Comparison of ENCODE assay signal across 1 cellular context in the genomic region with DNA sequence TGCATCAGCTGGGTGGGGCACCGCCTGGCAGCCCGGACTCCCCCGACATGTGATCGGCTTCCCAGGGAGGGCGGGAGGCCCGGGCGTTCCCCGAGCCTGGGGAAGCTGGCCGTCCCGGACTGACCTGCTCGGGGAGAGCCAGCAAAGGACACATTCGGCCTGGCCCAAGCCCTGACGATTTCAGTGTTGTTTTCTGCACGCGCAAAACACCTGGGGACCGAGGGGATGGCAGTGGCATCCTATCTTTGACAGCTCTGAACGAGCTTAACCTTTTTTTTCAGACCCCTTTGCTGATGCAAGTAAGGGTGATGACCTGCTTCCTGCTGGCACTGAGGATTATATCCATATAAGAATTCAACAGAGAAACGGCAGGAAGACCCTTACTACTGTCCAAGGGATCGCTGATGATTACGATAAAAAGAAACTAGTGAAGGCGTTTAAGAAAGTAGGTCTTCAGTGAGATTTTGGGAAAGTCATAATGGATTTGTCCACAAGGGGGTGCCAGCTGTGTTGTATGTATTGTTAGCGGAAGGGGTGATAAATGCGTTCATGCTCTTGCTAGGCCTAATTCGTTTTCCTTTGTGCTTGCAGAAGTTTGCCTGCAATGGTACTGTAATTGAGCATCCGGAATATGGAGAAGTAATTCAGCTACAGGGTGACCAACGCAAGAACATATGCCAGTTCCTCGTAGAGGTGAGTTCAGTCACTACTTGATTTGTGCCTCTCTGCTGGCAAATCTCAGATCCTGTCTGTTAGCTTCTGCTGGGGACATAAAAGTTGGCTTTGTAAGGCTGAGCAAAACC.
TF ChIP-seq lines count a peak whose summit lies in the region.

No MANE protein-coding gene starts in this region.

TF ChIP-seq in HepG2, 621 proteins besides CTCF, POLR2A, EP300 and RAD21 (continued from another document and continues in another):
- TF ChIP-seq, protein P1, sequence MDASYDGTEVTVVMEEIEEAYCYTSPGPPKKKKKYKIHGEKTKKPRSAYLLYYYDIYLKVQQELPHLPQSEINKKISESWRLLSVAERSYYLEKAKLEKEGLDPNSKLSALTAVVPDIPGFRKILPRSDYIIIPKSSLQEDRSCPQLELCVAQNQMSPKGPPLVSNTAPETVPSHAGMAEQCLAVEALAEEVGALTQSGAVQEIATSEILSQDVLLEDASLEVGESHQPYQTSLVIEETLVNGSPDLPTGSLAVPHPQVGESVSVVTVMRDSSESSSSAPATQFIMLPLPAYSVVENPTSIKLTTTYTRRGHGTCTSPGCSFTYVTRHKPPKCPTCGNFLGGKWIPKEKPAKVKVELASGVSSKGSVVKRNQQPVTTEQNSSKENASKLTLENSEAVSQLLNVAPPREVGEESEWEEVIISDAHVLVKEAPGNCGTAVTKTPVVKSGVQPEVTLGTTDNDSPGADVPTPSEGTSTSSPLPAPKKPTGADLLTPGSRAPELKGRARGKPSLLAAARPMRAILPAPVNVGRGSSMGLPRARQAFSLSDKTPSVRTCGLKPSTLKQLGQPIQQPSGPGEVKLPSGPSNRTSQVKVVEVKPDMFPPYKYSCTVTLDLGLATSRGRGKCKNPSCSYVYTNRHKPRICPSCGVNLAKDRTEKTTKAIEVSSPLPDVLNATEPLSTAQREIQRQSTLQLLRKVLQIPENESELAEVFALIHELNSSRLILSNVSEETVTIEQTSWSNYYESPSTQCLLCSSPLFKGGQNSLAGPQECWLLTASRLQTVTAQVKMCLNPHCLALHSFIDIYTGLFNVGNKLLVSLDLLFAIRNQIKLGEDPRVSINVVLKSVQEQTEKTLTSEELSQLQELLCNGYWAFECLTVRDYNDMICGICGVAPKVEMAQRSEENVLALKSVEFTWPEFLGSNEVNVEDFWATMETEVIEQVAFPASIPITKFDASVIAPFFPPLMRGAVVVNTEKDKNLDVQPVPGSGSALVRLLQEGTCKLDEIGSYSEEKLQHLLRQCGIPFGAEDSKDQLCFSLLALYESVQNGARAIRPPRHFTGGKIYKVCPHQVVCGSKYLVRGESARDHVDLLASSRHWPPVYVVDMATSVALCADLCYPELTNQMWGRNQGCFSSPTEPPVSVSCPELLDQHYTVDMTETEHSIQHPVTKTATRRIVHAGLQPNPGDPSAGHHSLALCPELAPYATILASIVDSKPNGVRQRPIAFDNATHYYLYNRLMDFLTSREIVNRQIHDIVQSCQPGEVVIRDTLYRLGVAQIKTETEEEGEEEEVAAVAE (CRISPR knock-in tag; IDR thresholded peaks at IDR 0.05; ENCODE audit: borderline replicate concordance), result no peak
- TF ChIP-seq ZNF720 (CRISPR knock-in tag; IDR thresholded peaks at IDR 0.05) (0 out of 2 replicates have a peak, but pooled peaks have one; percentile 45), SRSF1 (optimal IDR thresholded peaks at IDR 0.05; ENCODE audit: low read depth, low read length) (no peak), ZNF512B (CRISPR knock-in tag; IDR thresholded peaks at IDR 0.05; ENCODE audit: borderline replicate concordance) (no peak), BATF2 (CRISPR knock-in tag; IDR thresholded peaks at IDR 0.05) (0 out of 2 replicates have a peak, but pooled peaks have one; percentile 26), ZNF317 (CRISPR knock-in tag; IDR thresholded peaks at IDR 0.05) (no peak), ZFP36 (IDR thresholded peaks at IDR 0.05; ENCODE audit: borderline replicate concordance, low read depth, low read length, partially characterized antibody) (no peak), KDM5A (IDR thresholded peaks at IDR 0.05; ENCODE audit: borderline replicate concordance, low read length) (peak; percentile 94), ZNF790 (CRISPR knock-in tag; IDR thresholded peaks at IDR 0.05; ENCODE audit: borderline replicate concordance) (no peak), EHMT2 (IDR thresholded peaks at IDR 0.05; ENCODE audit: borderline replicate concordance, low read depth, low read length) (no peak), ZNF180 (CRISPR knock-in tag; IDR thresholded peaks at IDR 0.05; ENCODE audit: borderline replicate concordance, low read depth) (0 out of 2 replicates have a peak, but pooled peaks have one; percentile 74), ZNF337 (CRISPR knock-in tag; IDR thresholded peaks at IDR 0.05; ENCODE audit: borderline replicate concordance, low read depth) (no peak), U2AF1 (optimal IDR thresholded peaks at IDR 0.05; ENCODE audit: low read depth, low read length) (no peak), MAFF (IDR thresholded peaks at IDR 0.05; ENCODE audit: low read depth, low read length) (no peak), CCDC6 (CRISPR knock-in tag; IDR thresholded peaks at IDR 0.05) (no peak), ZNF776 (CRISPR knock-in tag; IDR thresholded peaks at IDR 0.05) (0 out of 2 replicates have a peak, but pooled peaks have one; percentile 21), ZNF83 (CRISPR knock-in tag; IDR thresholded peaks at IDR 0.05; ENCODE audit: borderline replicate concordance) (no peak; the same call in 1 of the 2 replicates), FOXP1 (IDR thresholded peaks at IDR 0.05) (no peak), FOXP1 (CRISPR knock-in tag; IDR thresholded peaks at IDR 0.05) (no peak), NCOA5 (CRISPR knock-in tag; IDR thresholded peaks at IDR 0.05) (no peak), HDAC6 (IDR thresholded peaks at IDR 0.05; ENCODE audit: low read depth, low read length) (no peak), ZNF496 (CRISPR knock-in tag; IDR thresholded peaks at IDR 0.05; ENCODE audit: insufficient replicate concordance) (no peak), TBP (CRISPR knock-in tag; IDR thresholded peaks at IDR 0.05) (0 out of 2 replicates have a peak, but pooled peaks have one; percentile 35), NFYC (CRISPR knock-in tag; IDR thresholded peaks at IDR 0.05) (no peak), ATAD3A (CRISPR knock-in tag; IDR thresholded peaks at IDR 0.05) (no peak), NR2F2 (IDR thresholded peaks at IDR 0.05; ENCODE audit: borderline replicate concordance, low read depth) (no peak), PHF8 (CRISPR knock-in tag; IDR thresholded peaks at IDR 0.05) (no peak), ZBTB44 (CRISPR knock-in tag; IDR thresholded peaks at IDR 0.05) (no peak), TARDBP (CRISPR knock-in tag; IDR thresholded peaks at IDR 0.05) (peak; percentile 41), ZNF563 (CRISPR knock-in tag; IDR thresholded peaks at IDR 0.05) (no peak), ZNF589 (CRISPR knock-in tag; conservative IDR thresholded peaks at IDR 0.05) (no peak), PRPF4 (IDR thresholded peaks at IDR 0.05; ENCODE audit: low read depth, low read length, poor library complexity, severe bottlenecking) (no peak)
- TF ChIP-seq, protein P2, sequence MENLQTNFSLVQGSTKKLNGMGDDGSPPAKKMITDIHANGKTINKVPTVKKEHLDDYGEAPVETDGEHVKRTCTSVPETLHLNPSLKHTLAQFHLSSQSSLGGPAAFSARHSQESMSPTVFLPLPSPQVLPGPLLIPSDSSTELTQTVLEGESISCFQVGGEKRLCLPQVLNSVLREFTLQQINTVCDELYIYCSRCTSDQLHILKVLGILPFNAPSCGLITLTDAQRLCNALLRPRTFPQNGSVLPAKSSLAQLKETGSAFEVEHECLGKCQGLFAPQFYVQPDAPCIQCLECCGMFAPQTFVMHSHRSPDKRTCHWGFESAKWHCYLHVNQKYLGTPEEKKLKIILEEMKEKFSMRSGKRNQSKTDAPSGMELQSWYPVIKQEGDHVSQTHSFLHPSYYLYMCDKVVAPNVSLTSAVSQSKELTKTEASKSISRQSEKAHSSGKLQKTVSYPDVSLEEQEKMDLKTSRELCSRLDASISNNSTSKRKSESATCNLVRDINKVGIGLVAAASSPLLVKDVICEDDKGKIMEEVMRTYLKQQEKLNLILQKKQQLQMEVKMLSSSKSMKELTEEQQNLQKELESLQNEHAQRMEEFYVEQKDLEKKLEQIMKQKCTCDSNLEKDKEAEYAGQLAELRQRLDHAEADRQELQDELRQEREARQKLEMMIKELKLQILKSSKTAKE (CRISPR knock-in tag; IDR thresholded peaks at IDR 0.05; ENCODE audit: borderline replicate concordance), result no peak
- TF ChIP-seq, protein P3, sequence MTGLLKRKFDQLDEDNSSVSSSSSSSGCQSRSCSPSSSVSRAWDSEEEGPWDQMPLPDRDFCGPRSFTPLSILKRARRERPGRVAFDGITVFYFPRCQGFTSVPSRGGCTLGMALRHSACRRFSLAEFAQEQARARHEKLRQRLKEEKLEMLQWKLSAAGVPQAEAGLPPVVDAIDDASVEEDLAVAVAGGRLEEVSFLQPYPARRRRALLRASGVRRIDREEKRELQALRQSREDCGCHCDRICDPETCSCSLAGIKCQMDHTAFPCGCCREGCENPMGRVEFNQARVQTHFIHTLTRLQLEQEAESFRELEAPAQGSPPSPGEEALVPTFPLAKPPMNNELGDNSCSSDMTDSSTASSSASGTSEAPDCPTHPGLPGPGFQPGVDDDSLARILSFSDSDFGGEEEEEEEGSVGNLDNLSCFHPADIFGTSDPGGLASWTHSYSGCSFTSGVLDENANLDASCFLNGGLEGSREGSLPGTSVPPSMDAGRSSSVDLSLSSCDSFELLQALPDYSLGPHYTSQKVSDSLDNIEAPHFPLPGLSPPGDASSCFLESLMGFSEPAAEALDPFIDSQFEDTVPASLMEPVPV (CRISPR knock-in tag; IDR thresholded peaks at IDR 0.05), result no peak
- TF ChIP-seq, protein P4, sequence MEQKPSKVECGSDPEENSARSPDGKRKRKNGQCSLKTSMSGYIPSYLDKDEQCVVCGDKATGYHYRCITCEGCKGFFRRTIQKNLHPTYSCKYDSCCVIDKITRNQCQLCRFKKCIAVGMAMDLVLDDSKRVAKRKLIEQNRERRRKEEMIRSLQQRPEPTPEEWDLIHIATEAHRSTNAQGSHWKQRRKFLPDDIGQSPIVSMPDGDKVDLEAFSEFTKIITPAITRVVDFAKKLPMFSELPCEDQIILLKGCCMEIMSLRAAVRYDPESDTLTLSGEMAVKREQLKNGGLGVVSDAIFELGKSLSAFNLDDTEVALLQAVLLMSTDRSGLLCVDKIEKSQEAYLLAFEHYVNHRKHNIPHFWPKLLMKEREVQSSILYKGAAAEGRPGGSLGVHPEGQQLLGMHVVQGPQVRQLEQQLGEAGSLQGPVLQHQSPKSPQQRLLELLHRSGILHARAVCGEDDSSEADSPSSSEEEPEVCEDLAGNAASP (CRISPR knock-in tag; IDR thresholded peaks at IDR 0.05; ENCODE audit: borderline replicate concordance), result 0 out of 2 replicates have a peak, but pooled peaks have one; percentile 2
- TF ChIP-seq, protein P5, sequence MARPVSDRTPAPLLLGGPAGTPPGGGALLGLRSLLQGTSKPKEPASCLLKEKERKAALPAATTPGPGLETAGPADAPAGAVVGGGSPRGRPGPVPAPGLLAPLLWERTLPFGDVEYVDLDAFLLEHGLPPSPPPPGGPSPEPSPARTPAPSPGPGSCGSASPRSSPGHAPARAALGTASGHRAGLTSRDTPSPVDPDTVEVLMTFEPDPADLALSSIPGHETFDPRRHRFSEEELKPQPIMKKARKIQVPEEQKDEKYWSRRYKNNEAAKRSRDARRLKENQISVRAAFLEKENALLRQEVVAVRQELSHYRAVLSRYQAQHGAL (CRISPR knock-in tag; IDR thresholded peaks at IDR 0.05; ENCODE audit: not compliant biosample characterization), result no peak
- TF ChIP-seq, protein P6, sequence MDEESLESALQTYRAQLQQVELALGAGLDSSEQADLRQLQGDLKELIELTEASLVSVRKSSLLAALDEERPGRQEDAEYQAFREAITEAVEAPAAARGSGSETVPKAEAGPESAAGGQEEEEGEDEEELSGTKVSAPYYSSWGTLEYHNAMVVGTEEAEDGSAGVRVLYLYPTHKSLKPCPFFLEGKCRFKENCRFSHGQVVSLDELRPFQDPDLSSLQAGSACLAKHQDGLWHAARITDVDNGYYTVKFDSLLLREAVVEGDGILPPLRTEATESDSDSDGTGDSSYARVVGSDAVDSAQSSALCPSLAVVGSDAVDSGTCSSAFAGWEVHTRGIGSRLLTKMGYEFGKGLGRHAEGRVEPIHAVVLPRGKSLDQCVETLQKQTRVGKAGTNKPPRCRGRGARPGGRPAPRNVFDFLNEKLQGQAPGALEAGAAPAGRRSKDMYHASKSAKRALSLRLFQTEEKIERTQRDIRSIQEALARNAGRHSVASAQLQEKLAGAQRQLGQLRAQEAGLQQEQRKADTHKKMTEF (CRISPR knock-in tag; IDR thresholded peaks at IDR 0.05), result no peak; the same call in 1 of the 2 replicates
